ENCODE assay signal across 1 cellular context in genomic region chr12:124420041-124420765, GRCh38.
TF ChIP-seq lines count a peak whose summit lies in the region.

No MANE protein-coding gene starts in this region.

TF ChIP-seq in GM23338, 12 proteins besides CTCF, POLR2A, EP300 and RAD21 (continued from another document):
- TF ChIP-seq ZNF462 (CRISPR knock-in tag; IDR thresholded peaks at IDR 0.05) (no peak), CREB1 (CRISPR knock-in tag; IDR thresholded peaks at IDR 0.05; ENCODE audit: low read depth) (no peak), NANOG (IDR thresholded peaks at IDR 0.05; ENCODE audit: borderline replicate concordance) (no peak), JUNB (IDR thresholded peaks at IDR 0.05; ENCODE audit: unreplicated experiment) (no peak), EZH2phosphoT487 (IDR thresholded peaks at IDR 0.05; ENCODE audit: unreplicated experiment) (no peak), POLR2AphosphoS5 (IDR thresholded peaks at IDR 0.05; ENCODE audit: low read depth) (no peak)
